ENCODE assay signal across 25 cellular contexts in genomic region chr16:88867561-88868246, GRCh38.
"Had no signal": no experiment of that assay in that cellular context is flagged by ENCODE, and none has a peak within 500 bp of the region (broad histone marks: within the 10 kb centered on the region; RNA-seq: fewer than 3 reads in every experiment).

No MANE protein-coding gene starts in this region.

- DNase-seq: activated CD4-positive, alpha-beta memory T cell treated with anti-CD3 and anti-CD28 coated beads for 36 hours; activated CD4-positive, alpha-beta T cell treated with anti-CD3 and anti-CD28 coated beads for 36 hours; activated CD4-positive, alpha-beta T cell treated with anti-CD3 and anti-CD28 coated beads, Interleukin-2, amount 50 U/mL, for 1 hour; activated CD8-positive, alpha-beta memory T cell treated with anti-CD3 and anti-CD28 coated beads, Interleukin-2, amount 50 U/mL, for 4 hours; activated gamma-delta T cell treated with Interleukin-2 at 50 U/mL for 16 hours; activated naive CD4-positive, alpha-beta T cell treated with anti-CD3 and anti-CD28 coated beads for 36 hours; activated T-cell treated with anti-CD3 and anti-CD28 coated beads for 4 hours; activated T-cell treated with anti-CD3 and anti-CD28 coated beads, Interleukin-2, amount 50 U/mL, for 4 hours; adrenal gland; anterior cingulate cortex; caudate nucleus; cerebellar nuclear complex; cortex of kidney; MM.1S; MV-4-11; NCI-H1092; NCI-H1436 treated with DMSO at 0.1 percent for 48 hours; NCI-H187 treated with DMSO at 0.1 percent for 48 hours; NCI-H2081; NCI-H2227 treated with DMSO at 0.1 percent for 48 hours; NCI-H446 treated with DMSO at 0.1 percent for 48 hours; NCI-H524; OCI-M1; SJCRH30; T1000 had no signal
